In genomic region chr13:70893832-70894231, GRCh38 we compare ENCODE assay signal across 1 cellular context.
TF ChIP-seq lines count a peak whose summit lies in the region.

No MANE protein-coding gene starts in this region.

TF ChIP-seq in GM23338, 12 proteins besides CTCF, POLR2A, EP300 and RAD21 (continued from another document):
- TF ChIP-seq, protein P1, sequence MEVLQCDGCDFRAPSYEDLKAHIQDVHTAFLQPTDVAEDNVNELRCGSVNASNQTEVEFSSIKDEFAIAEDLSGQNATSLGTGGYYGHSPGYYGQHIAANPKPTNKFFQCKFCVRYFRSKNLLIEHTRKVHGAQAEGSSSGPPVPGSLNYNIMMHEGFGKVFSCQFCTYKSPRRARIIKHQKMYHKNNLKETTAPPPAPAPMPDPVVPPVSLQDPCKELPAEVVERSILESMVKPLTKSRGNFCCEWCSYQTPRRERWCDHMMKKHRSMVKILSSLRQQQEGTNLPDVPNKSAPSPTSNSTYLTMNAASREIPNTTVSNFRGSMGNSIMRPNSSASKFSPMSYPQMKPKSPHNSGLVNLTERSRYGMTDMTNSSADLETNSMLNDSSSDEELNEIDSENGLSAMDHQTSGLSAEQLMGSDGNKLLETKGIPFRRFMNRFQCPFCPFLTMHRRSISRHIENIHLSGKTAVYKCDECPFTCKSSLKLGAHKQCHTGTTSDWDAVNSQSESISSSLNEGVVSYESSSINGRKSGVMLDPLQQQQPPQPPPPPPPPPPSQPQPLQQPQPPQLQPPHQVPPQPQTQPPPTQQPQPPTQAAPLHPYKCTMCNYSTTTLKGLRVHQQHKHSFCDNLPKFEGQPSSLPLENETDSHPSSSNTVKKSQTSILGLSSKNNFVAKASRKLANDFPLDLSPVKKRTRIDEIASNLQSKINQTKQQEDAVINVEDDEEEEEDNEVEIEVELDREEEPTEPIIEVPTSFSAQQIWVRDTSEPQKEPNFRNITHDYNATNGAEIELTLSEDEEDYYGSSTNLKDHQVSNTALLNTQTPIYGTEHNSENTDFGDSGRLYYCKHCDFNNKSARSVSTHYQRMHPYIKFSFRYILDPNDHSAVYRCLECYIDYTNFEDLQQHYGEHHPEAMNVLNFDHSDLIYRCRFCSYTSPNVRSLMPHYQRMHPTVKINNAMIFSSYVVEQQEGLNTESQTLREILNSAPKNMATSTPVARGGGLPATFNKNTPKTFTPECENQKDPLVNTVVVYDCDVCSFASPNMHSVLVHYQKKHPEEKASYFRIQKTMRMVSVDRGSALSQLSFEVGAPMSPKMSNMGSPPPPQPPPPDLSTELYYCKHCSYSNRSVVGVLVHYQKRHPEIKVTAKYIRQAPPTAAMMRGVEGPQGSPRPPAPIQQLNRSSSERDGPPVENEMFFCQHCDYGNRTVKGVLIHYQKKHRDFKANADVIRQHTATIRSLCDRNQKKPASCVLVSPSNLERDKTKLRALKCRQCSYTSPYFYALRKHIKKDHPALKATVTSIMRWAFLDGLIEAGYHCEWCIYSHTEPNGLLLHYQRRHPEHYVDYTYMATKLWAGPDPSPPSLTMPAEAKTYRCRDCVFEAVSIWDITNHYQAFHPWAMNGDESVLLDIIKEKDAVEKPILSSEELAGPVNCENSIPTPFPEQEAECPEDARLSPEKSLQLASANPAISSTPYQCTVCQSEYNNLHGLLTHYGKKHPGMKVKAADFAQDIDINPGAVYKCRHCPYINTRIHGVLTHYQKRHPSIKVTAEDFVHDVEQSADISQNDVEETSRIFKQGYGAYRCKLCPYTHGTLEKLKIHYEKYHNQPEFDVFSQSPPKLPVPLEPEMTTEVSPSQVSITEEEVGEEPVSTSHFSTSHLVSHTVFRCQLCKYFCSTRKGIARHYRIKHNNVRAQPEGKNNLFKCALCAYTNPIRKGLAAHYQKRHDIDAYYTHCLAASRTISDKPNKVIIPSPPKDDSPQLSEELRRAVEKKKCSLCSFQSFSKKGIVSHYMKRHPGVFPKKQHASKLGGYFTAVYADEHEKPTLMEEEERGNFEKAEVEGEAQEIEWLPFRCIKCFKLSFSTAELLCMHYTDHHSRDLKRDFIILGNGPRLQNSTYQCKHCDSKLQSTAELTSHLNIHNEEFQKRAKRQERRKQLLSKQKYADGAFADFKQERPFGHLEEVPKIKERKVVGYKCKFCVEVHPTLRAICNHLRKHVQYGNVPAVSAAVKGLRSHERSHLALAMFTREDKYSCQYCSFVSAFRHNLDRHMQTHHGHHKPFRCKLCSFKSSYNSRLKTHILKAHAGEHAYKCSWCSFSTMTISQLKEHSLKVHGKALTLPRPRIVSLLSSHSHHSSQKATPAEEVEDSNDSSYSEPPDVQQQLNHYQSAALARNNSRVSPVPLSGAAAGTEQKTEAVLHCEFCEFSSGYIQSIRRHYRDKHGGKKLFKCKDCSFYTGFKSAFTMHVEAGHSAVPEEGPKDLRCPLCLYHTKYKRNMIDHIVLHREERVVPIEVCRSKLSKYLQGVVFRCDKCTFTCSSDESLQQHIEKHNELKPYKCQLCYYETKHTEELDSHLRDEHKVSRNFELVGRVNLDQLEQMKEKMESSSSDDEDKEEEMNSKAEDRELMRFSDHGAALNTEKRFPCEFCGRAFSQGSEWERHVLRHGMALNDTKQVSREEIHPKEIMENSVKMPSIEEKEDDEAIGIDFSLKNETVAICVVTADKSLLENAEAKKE (CRISPR knock-in tag; IDR thresholded peaks at IDR 0.05) = peak; percentile 98
- TF ChIP-seq JUNB (IDR thresholded peaks at IDR 0.05; ENCODE audit: unreplicated experiment) = no peak
TF ChIP-seq in GM23338: peak in this region for 2.
